Comparison of ENCODE assay signal across 16 cellular contexts in genomic region chr9:115952667-115953316, GRCh38.
DNase-seq lines count a peak whose midpoint lies in the region; ATAC-seq and TF ChIP-seq lines count a peak whose summit lies in the region.
"Had no signal": no experiment of that assay in that cellular context is flagged by ENCODE, and none has a peak within 500 bp of the region (broad histone marks: within the 10 kb centered on the region; RNA-seq: fewer than 3 reads in every experiment).

No MANE protein-coding gene starts in this region.

- no peak overlapping the region for H3K4me3 Mint-ChIP-seq in type B pancreatic cell
- H3K4me3 Mint-ChIP-seq: activated CD4-positive, alpha-beta T cell treated with anti-CD3 and anti-CD28 coated beads, Interleukin-2, amount 10 ng/mL, durations not matched to agents 24 days and 14 days; activated T-cell treated with anti-CD3 and anti-CD28 coated beads, Interleukin-2, amount 50 U/mL, for 24 hours had no signal

- no peaks in the 10 kb centered on the region for H3K9me3 Mint-ChIP-seq in type B pancreatic cell

- no peak for TF ChIP-seq CTCF in astrocyte of the spinal cord (IDR thresholded peaks at IDR 0.05; ENCODE audit: low read depth, low read length)
- no peak for TF ChIP-seq CTCF in type B pancreatic cell (conservative IDR thresholded peaks at IDR 0.05)

- DNase-seq in A172 (ENCODE audit: low spot score) (peak; percentile 63), HCEC 1CT (peak; percentile 87), astrocyte of the spinal cord (ENCODE audit: low read depth, low spot score) (peak; percentile 68), hepatic stellate cell (ENCODE audit: low spot score) (peak; percentile 35), amygdala (lab: John Stamatoyannopoulos, UW) (no peak), type B pancreatic cell (ENCODE audit: extremely low spot score, unreplicated experiment) (no peak)
- DNase-seq: activated CD4-positive, alpha-beta T cell treated with anti-CD3 and anti-CD28 coated beads, Interleukin-2, amount 10 ng/mL, durations not matched to agents 24 days and 14 days; activated T-cell treated with anti-CD3 and anti-CD28 coated beads, Interleukin-2, amount 50 U/mL, for 24 hours; dorsolateral prefrontal cortex; gastrocnemius medialis; NCI-H1092; ovary; stimulated activated CD4-positive, alpha-beta T cell treated with anti-CD3 and anti-CD28 coated beads, Interleukin-12 subunit alpha, Interleukin-12 subunit beta, amount 100 ng/mL, for 4 hours; T-helper 2 cell had no signal

- H3K4me1 Mint-ChIP-seq in type B pancreatic cell (ENCODE audit: unreplicated experiment), result no peaks in the 10 kb centered on the region
- H3K4me1 Mint-ChIP-seq: activated CD4-positive, alpha-beta T cell treated with anti-CD3 and anti-CD28 coated beads, Interleukin-2, amount 10 ng/mL, durations not matched to agents 24 days and 14 days had no signal

- no peak overlapping the region for H3K4me3 ChIP-seq in astrocyte of the spinal cord (ENCODE audit: low read depth, low read length)
- H3K4me3 ChIP-seq: dorsolateral prefrontal cortex, gastrocnemius medialis, ovary had no signal

- in situ Hi-C loops in astrocyte of the spinal cord (cut with HindIII; ENCODE audit: low sequenced_read_pairs), result no loop called here

- no peak for ATAC-seq in GM19395 (IDR thresholded peaks at IDR 0.05; ENCODE audit: unreplicated experiment)
- no peak for ATAC-seq in HG02642 (IDR thresholded peaks at IDR 0.05; ENCODE audit: poor library complexity, unreplicated experiment)
- ATAC-seq: gastrocnemius medialis had no signal

- no peaks in the 10 kb centered on the region for H3K27me3 Mint-ChIP-seq in type B pancreatic cell
- H3K27me3 Mint-ChIP-seq: activated CD4-positive, alpha-beta T cell treated with anti-CD3 and anti-CD28 coated beads, Interleukin-2, amount 10 ng/mL, durations not matched to agents 24 days and 14 days had no signal

- H3K36me3 Mint-ChIP-seq in type B pancreatic cell, result no peaks in the 10 kb centered on the region

- no peak overlapping the region for H3K27ac Mint-ChIP-seq in type B pancreatic cell
- H3K27ac Mint-ChIP-seq: activated CD4-positive, alpha-beta T cell treated with anti-CD3 and anti-CD28 coated beads, Interleukin-2, amount 10 ng/mL, durations not matched to agents 24 days and 14 days; activated T-cell treated with anti-CD3 and anti-CD28 coated beads, Interleukin-2, amount 50 U/mL, for 24 hours had no signal

Comparison
In these comparisons a context has a peak if more than half of its experiments do, and no peak if none do; other contexts are left out.
1. DNase-seq: peak in A172 (single experiment), HCEC 1CT (single experiment), astrocyte of the spinal cord (single experiment) and hepatic stellate cell (single experiment); none in amygdala (0 of 56) and type B pancreatic cell (single experiment).